1 cellular context compared by ENCODE assay signal in the genomic region with DNA sequence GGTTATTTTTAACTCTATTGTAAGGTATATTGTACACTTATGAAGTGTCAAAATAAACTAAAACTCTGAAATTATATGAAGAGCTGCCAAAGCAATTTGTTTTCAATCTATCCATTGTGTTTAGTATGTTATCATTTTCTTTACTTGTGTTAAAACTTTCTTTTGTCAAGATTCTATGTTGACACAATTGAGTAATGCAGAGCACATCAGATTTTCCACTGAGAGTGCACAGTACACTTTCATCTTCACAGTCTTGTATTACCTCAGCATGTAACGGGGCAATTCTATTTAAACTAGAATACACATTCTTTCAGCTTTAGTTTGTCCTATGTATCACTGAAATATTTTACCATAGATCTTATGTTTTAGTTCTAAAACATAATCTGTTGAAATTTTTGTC.
TF ChIP-seq lines count a peak whose summit lies in the region.

No MANE protein-coding gene starts in this region.

TF ChIP-seq in HepG2, 621 proteins besides CTCF, POLR2A, EP300 and RAD21 (continued from another document and continues in another):
- TF ChIP-seq, protein P1, sequence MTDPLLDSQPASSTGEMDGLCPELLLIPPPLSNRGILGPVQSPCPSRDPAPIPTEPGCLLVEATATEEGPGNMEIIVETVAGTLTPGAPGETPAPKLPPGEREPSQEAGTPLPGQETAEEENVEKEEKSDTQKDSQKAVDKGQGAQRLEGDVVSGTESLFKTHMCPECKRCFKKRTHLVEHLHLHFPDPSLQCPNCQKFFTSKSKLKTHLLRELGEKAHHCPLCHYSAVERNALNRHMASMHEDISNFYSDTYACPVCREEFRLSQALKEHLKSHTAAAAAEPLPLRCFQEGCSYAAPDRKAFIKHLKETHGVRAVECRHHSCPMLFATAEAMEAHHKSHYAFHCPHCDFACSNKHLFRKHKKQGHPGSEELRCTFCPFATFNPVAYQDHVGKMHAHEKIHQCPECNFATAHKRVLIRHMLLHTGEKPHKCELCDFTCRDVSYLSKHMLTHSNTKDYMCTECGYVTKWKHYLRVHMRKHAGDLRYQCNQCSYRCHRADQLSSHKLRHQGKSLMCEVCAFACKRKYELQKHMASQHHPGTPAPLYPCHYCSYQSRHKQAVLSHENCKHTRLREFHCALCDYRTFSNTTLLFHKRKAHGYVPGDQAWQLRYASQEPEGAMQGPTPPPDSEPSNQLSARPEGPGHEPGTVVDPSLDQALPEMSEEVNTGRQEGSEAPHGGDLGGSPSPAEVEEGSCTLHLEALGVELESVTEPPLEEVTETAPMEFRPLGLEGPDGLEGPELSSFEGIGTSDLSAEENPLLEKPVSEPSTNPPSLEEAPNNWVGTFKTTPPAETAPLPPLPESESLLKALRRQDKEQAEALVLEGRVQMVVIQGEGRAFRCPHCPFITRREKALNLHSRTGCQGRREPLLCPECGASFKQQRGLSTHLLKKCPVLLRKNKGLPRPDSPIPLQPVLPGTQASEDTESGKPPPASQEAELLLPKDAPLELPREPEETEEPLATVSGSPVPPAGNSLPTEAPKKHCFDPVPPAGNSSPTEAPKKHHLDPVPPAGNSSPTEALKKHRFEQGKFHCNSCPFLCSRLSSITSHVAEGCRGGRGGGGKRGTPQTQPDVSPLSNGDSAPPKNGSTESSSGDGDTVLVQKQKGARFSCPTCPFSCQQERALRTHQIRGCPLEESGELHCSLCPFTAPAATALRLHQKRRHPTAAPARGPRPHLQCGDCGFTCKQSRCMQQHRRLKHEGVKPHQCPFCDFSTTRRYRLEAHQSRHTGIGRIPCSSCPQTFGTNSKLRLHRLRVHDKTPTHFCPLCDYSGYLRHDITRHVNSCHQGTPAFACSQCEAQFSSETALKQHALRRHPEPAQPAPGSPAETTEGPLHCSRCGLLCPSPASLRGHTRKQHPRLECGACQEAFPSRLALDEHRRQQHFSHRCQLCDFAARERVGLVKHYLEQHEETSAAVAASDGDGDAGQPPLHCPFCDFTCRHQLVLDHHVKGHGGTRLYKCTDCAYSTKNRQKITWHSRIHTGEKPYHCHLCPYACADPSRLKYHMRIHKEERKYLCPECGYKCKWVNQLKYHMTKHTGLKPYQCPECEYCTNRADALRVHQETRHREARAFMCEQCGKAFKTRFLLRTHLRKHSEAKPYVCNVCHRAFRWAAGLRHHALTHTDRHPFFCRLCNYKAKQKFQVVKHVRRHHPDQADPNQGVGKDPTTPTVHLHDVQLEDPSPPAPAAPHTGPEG (CRISPR knock-in tag; IDR thresholded peaks at IDR 0.05) = no peak
- TF ChIP-seq KMT2B (CRISPR knock-in tag; IDR thresholded peaks at IDR 0.05) (0 out of 2 replicates have a peak, but pooled peaks have one; percentile 32), GABPA (IDR thresholded peaks at IDR 0.05; ENCODE audit: low read depth, low read length) (no peak), GABPA (CRISPR knock-in tag; IDR thresholded peaks at IDR 0.05; ENCODE audit: low read depth) (no peak), GABPB1 (CRISPR knock-in tag; IDR thresholded peaks at IDR 0.05) (no peak), CREB1 (IDR thresholded peaks at IDR 0.05) (0 out of 2 replicates have a peak, but pooled peaks have one; percentile 23), CREB1 (CRISPR knock-in tag; IDR thresholded peaks at IDR 0.05) (peak; percentile 50), ETV5 (CRISPR knock-in tag; IDR thresholded peaks at IDR 0.05; ENCODE audit: borderline replicate concordance) (no peak), ZC3H13 (CRISPR knock-in tag; IDR thresholded peaks at IDR 0.05) (no peak), BCL6 (CRISPR knock-in tag; IDR thresholded peaks at IDR 0.05) (peak; percentile 68), TBL1XR1 (IDR thresholded peaks at IDR 0.05; ENCODE audit: borderline replicate concordance, low read length, partially characterized antibody) (peak; percentile 54), DR1 (CRISPR knock-in tag; IDR thresholded peaks at IDR 0.05) (no peak), ZNF709 (CRISPR knock-in tag; IDR thresholded peaks at IDR 0.05) (no peak), MYNN (CRISPR knock-in tag; IDR thresholded peaks at IDR 0.05; ENCODE audit: low read depth) (no peak), FOXA3 (CRISPR knock-in tag; IDR thresholded peaks at IDR 0.05) (peak; percentile 97), REXO4 (CRISPR knock-in tag; IDR thresholded peaks at IDR 0.05; ENCODE audit: borderline replicate concordance) (no peak), ZNF232 (CRISPR knock-in tag; IDR thresholded peaks at IDR 0.05; ENCODE audit: borderline replicate concordance) (no peak), NPAS2 (CRISPR knock-in tag; IDR thresholded peaks at IDR 0.05; ENCODE audit: borderline replicate concordance) (no peak), MBNL3 (CRISPR knock-in tag; conservative IDR thresholded peaks at IDR 0.05) (no peak), ZMYM3 (CRISPR knock-in tag; IDR thresholded peaks at IDR 0.05) (no peak), CBX2 (IDR thresholded peaks at IDR 0.05; ENCODE audit: low read depth, low read length) (no peak), CBX2 (CRISPR knock-in tag; IDR thresholded peaks at IDR 0.05; ENCODE audit: low read depth) (no peak), NR2F1 (CRISPR knock-in tag; IDR thresholded peaks at IDR 0.05) (no peak), WIZ (CRISPR knock-in tag; IDR thresholded peaks at IDR 0.05) (no peak), FOSL1 (CRISPR knock-in tag; IDR thresholded peaks at IDR 0.05; ENCODE audit: borderline replicate concordance) (peak; percentile 74; the same call in 1 of the 2 replicates), HIVEP1 (CRISPR knock-in tag; IDR thresholded peaks at IDR 0.05) (no peak), DPF2 (CRISPR knock-in tag; IDR thresholded peaks at IDR 0.05; ENCODE audit: borderline replicate concordance, low read depth) (peak; percentile 62; the same call in 1 of the 2 replicates)
- TF ChIP-seq, protein P2, sequence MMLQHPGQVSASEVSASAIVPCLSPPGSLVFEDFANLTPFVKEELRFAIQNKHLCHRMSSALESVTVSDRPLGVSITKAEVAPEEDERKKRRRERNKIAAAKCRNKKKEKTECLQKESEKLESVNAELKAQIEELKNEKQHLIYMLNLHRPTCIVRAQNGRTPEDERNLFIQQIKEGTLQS (CRISPR knock-in tag; IDR thresholded peaks at IDR 0.05) = peak; percentile 56; the same call in 1 of the 2 replicates
- TF ChIP-seq, protein P3, sequence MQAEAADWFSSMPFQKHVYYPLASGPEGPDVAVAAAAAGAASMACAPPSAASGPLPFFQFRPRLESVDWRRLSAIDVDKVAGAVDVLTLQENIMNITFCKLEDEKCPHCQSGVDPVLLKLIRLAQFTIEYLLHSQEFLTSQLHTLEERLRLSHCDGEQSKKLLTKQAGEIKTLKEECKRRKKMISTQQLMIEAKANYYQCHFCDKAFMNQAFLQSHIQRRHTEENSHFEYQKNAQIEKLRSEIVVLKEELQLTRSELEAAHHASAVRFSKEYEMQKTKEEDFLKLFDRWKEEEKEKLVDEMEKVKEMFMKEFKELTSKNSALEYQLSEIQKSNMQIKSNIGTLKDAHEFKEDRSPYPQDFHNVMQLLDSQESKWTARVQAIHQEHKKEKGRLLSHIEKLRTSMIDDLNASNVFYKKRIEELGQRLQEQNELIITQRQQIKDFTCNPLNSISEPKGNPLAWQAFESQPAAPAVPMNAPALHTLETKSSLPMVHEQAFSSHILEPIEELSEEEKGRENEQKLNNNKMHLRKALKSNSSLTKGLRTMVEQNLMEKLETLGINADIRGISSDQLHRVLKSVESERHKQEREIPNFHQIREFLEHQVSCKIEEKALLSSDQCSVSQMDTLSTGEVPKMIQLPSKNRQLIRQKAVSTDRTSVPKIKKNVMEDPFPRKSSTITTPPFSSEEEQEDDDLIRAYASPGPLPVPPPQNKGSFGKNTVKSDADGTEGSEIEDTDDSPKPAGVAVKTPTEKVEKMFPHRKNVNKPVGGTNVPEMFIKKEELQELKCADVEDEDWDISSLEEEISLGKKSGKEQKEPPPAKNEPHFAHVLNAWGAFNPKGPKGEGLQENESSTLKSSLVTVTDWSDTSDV (CRISPR knock-in tag; IDR thresholded peaks at IDR 0.05) = no peak
- TF ChIP-seq, protein P4, sequence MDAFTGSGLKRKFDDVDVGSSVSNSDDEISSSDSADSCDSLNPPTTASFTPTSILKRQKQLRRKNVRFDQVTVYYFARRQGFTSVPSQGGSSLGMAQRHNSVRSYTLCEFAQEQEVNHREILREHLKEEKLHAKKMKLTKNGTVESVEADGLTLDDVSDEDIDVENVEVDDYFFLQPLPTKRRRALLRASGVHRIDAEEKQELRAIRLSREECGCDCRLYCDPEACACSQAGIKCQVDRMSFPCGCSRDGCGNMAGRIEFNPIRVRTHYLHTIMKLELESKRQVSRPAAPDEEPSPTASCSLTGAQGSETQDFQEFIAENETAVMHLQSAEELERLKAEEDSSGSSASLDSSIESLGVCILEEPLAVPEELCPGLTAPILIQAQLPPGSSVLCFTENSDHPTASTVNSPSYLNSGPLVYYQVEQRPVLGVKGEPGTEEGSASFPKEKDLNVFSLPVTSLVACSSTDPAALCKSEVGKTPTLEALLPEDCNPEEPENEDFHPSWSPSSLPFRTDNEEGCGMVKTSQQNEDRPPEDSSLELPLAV (CRISPR knock-in tag; conservative IDR thresholded peaks at IDR 0.05; ENCODE audit: low read depth) = no peak
- TF ChIP-seq, protein P5, sequence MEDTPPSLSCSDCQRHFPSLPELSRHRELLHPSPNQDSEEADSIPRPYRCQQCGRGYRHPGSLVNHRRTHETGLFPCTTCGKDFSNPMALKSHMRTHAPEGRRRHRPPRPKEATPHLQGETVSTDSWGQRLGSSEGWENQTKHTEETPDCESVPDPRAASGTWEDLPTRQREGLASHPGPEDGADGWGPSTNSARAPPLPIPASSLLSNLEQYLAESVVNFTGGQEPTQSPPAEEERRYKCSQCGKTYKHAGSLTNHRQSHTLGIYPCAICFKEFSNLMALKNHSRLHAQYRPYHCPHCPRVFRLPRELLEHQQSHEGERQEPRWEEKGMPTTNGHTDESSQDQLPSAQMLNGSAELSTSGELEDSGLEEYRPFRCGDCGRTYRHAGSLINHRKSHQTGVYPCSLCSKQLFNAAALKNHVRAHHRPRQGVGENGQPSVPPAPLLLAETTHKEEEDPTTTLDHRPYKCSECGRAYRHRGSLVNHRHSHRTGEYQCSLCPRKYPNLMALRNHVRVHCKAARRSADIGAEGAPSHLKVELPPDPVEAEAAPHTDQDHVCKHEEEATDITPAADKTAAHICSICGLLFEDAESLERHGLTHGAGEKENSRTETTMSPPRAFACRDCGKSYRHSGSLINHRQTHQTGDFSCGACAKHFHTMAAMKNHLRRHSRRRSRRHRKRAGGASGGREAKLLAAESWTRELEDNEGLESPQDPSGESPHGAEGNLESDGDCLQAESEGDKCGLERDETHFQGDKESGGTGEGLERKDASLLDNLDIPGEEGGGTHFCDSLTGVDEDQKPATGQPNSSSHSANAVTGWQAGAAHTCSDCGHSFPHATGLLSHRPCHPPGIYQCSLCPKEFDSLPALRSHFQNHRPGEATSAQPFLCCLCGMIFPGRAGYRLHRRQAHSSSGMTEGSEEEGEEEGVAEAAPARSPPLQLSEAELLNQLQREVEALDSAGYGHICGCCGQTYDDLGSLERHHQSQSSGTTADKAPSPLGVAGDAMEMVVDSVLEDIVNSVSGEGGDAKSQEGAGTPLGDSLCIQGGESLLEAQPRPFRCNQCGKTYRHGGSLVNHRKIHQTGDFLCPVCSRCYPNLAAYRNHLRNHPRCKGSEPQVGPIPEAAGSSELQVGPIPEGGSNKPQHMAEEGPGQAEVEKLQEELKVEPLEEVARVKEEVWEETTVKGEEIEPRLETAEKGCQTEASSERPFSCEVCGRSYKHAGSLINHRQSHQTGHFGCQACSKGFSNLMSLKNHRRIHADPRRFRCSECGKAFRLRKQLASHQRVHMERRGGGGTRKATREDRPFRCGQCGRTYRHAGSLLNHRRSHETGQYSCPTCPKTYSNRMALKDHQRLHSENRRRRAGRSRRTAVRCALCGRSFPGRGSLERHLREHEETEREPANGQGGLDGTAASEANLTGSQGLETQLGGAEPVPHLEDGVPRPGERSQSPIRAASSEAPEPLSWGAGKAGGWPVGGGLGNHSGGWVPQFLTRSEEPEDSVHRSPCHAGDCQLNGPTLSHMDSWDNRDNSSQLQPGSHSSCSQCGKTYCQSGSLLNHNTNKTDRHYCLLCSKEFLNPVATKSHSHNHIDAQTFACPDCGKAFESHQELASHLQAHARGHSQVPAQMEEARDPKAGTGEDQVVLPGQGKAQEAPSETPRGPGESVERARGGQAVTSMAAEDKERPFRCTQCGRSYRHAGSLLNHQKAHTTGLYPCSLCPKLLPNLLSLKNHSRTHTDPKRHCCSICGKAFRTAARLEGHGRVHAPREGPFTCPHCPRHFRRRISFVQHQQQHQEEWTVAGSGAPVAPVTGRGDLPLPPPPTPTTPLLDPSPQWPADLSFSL (CRISPR knock-in tag; IDR thresholded peaks at IDR 0.05) = peak; percentile 50; the same call in 1 of the 2 replicates
- TF ChIP-seq, protein P6, sequence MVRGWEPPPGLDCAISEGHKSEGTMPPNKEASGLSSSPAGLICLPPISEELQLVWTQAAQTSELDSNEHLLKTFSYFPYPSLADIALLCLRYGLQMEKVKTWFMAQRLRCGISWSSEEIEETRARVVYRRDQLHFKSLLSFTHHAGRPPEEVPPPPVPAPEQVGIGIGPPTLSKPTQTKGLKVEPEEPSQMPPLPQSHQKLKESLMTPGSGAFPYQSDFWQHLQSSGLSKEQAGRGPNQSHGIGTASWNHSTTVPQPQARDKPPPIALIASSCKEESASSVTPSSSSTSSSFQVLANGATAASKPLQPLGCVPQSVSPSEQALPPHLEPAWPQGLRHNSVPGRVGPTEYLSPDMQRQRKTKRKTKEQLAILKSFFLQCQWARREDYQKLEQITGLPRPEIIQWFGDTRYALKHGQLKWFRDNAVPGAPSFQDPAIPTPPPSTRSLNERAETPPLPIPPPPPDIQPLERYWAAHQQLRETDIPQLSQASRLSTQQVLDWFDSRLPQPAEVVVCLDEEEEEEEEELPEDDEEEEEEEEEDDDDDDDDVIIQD (CRISPR knock-in tag; IDR thresholded peaks at IDR 0.05; ENCODE audit: low read depth) = peak; percentile 94; the same call in 1 of the 2 replicates
- TF ChIP-seq, protein P7, sequence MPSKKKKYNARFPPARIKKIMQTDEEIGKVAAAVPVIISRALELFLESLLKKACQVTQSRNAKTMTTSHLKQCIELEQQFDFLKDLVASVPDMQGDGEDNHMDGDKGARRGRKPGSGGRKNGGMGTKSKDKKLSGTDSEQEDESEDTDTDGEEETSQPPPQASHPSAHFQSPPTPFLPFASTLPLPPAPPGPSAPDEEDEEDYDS (CRISPR knock-in tag; IDR thresholded peaks at IDR 0.05) = no peak
- TF ChIP-seq, protein P8, sequence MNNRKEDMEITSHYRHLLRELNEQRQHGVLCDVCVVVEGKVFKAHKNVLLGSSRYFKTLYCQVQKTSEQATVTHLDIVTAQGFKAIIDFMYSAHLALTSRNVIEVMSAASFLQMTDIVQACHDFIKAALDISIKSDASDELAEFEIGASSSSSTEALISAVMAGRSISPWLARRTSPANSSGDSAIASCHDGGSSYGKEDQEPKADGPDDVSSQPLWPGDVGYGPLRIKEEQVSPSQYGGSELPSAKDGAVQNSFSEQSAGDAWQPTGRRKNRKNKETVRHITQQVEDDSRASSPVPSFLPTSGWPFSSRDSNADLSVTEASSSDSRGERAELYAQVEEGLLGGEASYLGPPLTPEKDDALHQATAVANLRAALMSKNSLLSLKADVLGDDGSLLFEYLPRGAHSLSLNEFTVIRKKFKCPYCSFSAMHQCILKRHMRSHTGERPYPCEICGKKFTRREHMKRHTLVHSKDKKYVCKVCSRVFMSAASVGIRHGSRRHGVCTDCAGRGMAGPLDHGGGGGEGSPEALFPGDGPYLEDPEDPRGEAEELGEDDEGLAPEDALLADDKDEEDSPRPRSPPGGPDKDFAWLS (CRISPR knock-in tag; IDR thresholded peaks at IDR 0.05; ENCODE audit: borderline replicate concordance) = no peak
- TF ChIP-seq, protein P9, sequence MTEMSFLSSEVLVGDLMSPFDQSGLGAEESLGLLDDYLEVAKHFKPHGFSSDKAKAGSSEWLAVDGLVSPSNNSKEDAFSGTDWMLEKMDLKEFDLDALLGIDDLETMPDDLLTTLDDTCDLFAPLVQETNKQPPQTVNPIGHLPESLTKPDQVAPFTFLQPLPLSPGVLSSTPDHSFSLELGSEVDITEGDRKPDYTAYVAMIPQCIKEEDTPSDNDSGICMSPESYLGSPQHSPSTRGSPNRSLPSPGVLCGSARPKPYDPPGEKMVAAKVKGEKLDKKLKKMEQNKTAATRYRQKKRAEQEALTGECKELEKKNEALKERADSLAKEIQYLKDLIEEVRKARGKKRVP (CRISPR knock-in tag; IDR thresholded peaks at IDR 0.05) = peak in 1 of 2 experiments; percentile 82; a peak in 2 of 4 replicates
